8 cellular contexts compared by ENCODE assay signal in the genomic region with DNA sequence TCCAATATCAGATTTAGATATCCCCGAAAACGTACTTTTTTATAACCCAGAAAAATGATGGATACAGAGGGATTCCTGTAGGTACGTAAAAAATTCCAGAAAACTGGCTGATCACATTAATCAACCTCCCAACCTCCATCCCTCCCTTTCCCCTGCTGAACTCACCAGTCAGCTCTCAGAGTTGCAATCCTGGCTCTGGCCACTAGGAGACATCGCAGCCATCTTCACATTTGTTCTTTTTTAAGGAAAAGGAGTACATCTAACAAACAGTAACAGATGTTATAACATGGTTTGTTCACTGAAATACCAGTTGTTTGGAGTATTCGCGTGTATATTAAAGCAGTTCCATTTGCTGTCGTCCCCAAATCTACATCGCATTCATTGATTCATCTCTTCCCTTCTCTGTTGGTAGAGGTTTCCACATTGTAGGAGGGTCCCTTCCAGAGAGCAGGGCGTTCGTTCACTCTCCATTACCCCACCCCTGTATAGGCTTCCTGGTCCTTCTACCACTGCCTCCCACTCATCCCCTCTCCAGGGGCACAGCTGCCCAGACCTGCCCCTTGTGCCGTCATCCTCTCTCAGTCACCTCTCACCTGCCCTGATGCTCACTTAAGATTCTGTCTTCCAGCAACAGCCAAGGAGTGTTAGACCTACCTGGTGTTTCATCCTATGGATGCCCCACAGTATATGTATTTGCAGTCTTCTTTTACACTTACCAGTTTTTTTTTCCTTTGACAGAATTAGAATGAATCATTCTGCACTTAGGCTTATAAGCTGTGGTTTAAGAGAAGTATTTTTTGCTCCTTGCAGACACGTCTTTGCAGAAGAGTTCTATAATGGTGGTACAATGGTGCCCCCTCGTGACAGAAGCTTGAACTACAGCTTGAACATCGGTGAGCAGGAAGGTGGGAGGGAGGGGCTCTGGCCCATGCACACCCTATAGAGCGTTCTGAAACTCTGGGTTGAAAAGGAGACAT. TPM values are rescaled to one million over a fixed set of nuclear protein-coding genes. Genes with fewer than 3 reads are reported as not detected.
DNase-seq lines count a peak whose midpoint lies in the region; ATAC-seq and TF ChIP-seq lines count a peak whose summit lies in the region.

No MANE protein-coding gene starts in this region.

- POLR2A ChIA-PET in naive thymus-derived CD8-positive, alpha-beta T cell (lab: Charles Lee) = no interaction called here

- H3K4me1 Mint-ChIP-seq in endothelial cell (ENCODE audit: unreplicated experiment) = no peaks in the 10 kb centered on the region
- peaks cover 6 to 8% (median 7%) of the 10 kb centered on the region in 4 donors for H3K4me1 Mint-ChIP-seq in naive thymus-derived CD8-positive, alpha-beta T cell
- H3K4me1 Mint-ChIP-seq in stimulated activated naive B cell treated with anti-CD40 and anti-IgM and Interleukin-4, amounts not matched to agents 10 μg/mL and 1 μg/mL and 100 μg/mL, for 72 hours = peaks cover 5 to 11% of the 10 kb centered on the region in 2 donors

- H3K36me3 Mint-ChIP-seq in endothelial cell (ENCODE audit: low read depth, unreplicated experiment) = peaks cover 3% of the 10 kb centered on the region
- H3K36me3 Mint-ChIP-seq in naive thymus-derived CD8-positive, alpha-beta T cell = peaks cover 0 to 11% (median 4%) of the 10 kb centered on the region in 3 donors
- H3K36me3 Mint-ChIP-seq in stimulated activated naive B cell treated with anti-CD40 and anti-IgM and Interleukin-4, amounts not matched to agents 10 μg/mL and 1 μg/mL and 100 μg/mL, for 72 hours = peaks cover 9 to 13% of the 10 kb centered on the region in 2 donors

- H3K27ac Mint-ChIP-seq in endothelial cell (ENCODE audit: unreplicated experiment) = no peak overlapping the region
- H3K27ac Mint-ChIP-seq in naive thymus-derived CD8-positive, alpha-beta T cell = peak overlapping the region in 1 of 10 donors; percentile 14
- H3K27ac Mint-ChIP-seq in stimulated activated naive B cell treated with anti-CD40 and anti-IgM and Interleukin-4, amounts not matched to agents 10 μg/mL and 1 μg/mL and 100 μg/mL, for 72 hours = no peak overlapping the region

- H3K4me3 Mint-ChIP-seq in endothelial cell (ENCODE audit: unreplicated experiment) = no peak overlapping the region
- H3K4me3 Mint-ChIP-seq in naive thymus-derived CD8-positive, alpha-beta T cell = peak overlapping the region in 6 of 10 donors; percentile 5 to 48 (median 40)
- peak overlapping the region in 1 of 2 donors; percentile 31 for H3K4me3 Mint-ChIP-seq in stimulated activated naive B cell treated with anti-CD40 and anti-IgM and Interleukin-4, amounts not matched to agents 10 μg/mL and 1 μg/mL and 100 μg/mL, for 72 hours

- H3K27me3 Mint-ChIP-seq in endothelial cell (ENCODE audit: unreplicated experiment) = peaks cover 5% of the 10 kb centered on the region
- H3K27me3 Mint-ChIP-seq in naive thymus-derived CD8-positive, alpha-beta T cell = no peaks in the 10 kb centered on the region
- H3K27me3 Mint-ChIP-seq in stimulated activated naive B cell treated with anti-CD40 and anti-IgM and Interleukin-4, amounts not matched to agents 10 μg/mL and 1 μg/mL and 100 μg/mL, for 72 hours = peaks cover 0 to 8% of the 10 kb centered on the region in 2 donors

- DNase-seq in CMK (ENCODE audit: low read depth) (peak; percentile 42), NCI-H82 treated with DMSO at 0.1 percent for 48 hours (lab: John Stamatoyannopoulos, UW; ENCODE audit: unreplicated experiment) (peak; percentile 8), endothelial cell (ENCODE audit: low spot score) (peak; percentile 69)
- DNase-seq in activated CD8-positive, alpha-beta memory T cell treated with anti-CD3 and anti-CD28 coated beads for 1 hour (ENCODE audit: extremely low read depth in 1 of 2, low read depth in 1 of 2) = peak; percentile 33 to 37
- DNase-seq in naive thymus-derived CD8-positive, alpha-beta T cell = peak; percentile 36 to 79 (median 66)
- DNase-seq in stimulated activated naive B cell treated with anti-CD40 and anti-IgM and Interleukin-4, amounts not matched to agents 10 μg/mL and 1 μg/mL and 100 μg/mL, for 72 hours = peak; percentile 61

- no peaks in the 10 kb centered on the region for H3K9me3 Mint-ChIP-seq in endothelial cell (ENCODE audit: unreplicated experiment)
- H3K9me3 Mint-ChIP-seq in naive thymus-derived CD8-positive, alpha-beta T cell = peaks cover 0 to 2% (median 0%) of the 10 kb centered on the region in 9 donors
- peaks cover 2 to 4% of the 10 kb centered on the region in 2 donors for H3K9me3 Mint-ChIP-seq in stimulated activated naive B cell treated with anti-CD40 and anti-IgM and Interleukin-4, amounts not matched to agents 10 μg/mL and 1 μg/mL and 100 μg/mL, for 72 hours

- ATAC-seq in GM19324 (IDR thresholded peaks at IDR 0.05; ENCODE audit: low FRiP score, unreplicated experiment) = peak; percentile 77
- ATAC-seq in HG03432 (IDR thresholded peaks at IDR 0.05; ENCODE audit: unreplicated experiment) = peak; percentile 89
- peak; percentile 73 to 90 for ATAC-seq in naive thymus-derived CD8-positive, alpha-beta T cell
- peak; percentile 84 to 91 for ATAC-seq in stimulated activated naive B cell treated with anti-CD40 and anti-IgM and Interleukin-4, amounts not matched to agents 10 μg/mL and 1 μg/mL and 100 μg/mL, for 72 hours (replicated peaks)

- TF ChIP-seq CTCF in endothelial cell (IDR thresholded peaks at IDR 0.05; ENCODE audit: unreplicated experiment) = peak; percentile 55

RNA-seq across cellular contexts. Expression of a gene that starts 36.8 kb away (rescaled TPM):
- 0.62 TPM for total RNA-seq in endothelial cell (ENCODE audit: unreplicated experiment)
- under 1 TPM in 1 of 2 experiments, not detected in 1; 0.96 TPM for total RNA-seq in naive thymus-derived CD8-positive, alpha-beta T cell
- polyA plus RNA-seq in naive thymus-derived CD8-positive, alpha-beta T cell = not detected

Comparison
In these comparisons a context has a peak if more than half of its experiments do, and no peak if none do; other contexts are left out.
1. Peak in every context shown above with its lines: DNase-seq and ATAC-seq.
2. DNase-seq: peak in every context shown above with its lines; median percentile 69 in endothelial cell; 66 in naive thymus-derived CD8-positive, alpha-beta T cell; 61 in stimulated activated naive B cell treated with anti-CD40 and anti-IgM and Interleukin-4, amounts not matched to agents 10 μg/mL and 1 μg/mL and 100 μg/mL, for 72 hours; 42 in CMK; 35 in activated CD8-positive, alpha-beta memory T cell treated with anti-CD3 and anti-CD28 coated beads for 1 hour; 8 in NCI-H82 treated with DMSO at 0.1 percent for 48 hours.